In the genomic region with DNA sequence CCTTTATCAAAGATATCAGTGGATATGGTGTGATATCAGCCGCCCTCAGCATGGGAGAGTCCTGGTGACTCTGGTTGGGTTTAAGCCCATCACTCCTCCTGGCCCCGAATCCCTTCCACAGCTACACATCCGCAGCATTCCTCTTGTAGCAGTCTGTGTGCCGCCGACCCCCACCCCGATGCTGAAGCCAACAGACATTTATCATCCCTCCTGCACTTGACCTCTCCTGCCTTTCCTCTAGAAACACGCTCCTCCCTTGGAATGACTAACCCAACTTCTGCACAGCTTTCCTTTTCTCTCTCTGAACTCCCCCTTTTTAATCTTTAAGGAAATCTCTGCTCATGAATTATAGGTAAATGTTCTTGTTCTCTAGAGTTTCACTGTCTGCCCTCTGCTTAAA, we compare ENCODE assay signal across 22 cellular contexts.
A peak's percentile ranks its signal among the peaks of the same experiment; 100 is the strongest.
DNase-seq lines count a peak whose midpoint lies in the region; ATAC-seq and TF ChIP-seq lines count a peak whose summit lies in the region.
"Had no signal": no experiment of that assay in that cellular context is flagged by ENCODE, and none has a peak within 500 bp of the region (broad histone marks: within the 10 kb centered on the region; RNA-seq: fewer than 3 reads in every experiment).

No MANE protein-coding gene starts in this region.

- TF ChIP-seq CTCF in type B pancreatic cell (conservative IDR thresholded peaks at IDR 0.05), result no peak

- H3K4me3 Mint-ChIP-seq in stimulated activated naive CD8-positive, alpha-beta T cell treated with anti-CD3 and anti-CD28 coated beads, Interleukin-15, Interleukin-2, amounts not matched to agents 100 ng/mL and 50 ng/mL, for 24 hours, result no peak overlapping the region
- no peak overlapping the region for H3K4me3 Mint-ChIP-seq in stimulated activated naive CD8-positive, alpha-beta T cell treated with anti-CD3 and anti-CD28 coated beads, Interleukin-15, amount 100 ng/mL, for 72 hours
- H3K4me3 Mint-ChIP-seq in activated T-helper 2 cell treated with anti-CD3 and anti-CD28 coated beads, Interferon-gamma antibody, Interleukin-2, Interleukin-4, amounts not matched to agents 10 μg/mL and 5 μg/mL and 100 μg/mL, durations not matched to agents 14 hours and 24 hours and 36 hours (ENCODE audit: low read depth), result no peak overlapping the region
- peak overlapping the region; percentile 38 for H3K4me3 Mint-ChIP-seq in type B pancreatic cell
- no peak overlapping the region for H3K4me3 Mint-ChIP-seq in stimulated activated memory B cell treated with anti-CD40 and anti-IgM and Interleukin-4, amounts not matched to agents 10 μg/mL and 1 μg/mL and 100 μg/mL, for 72 hours
- H3K4me3 Mint-ChIP-seq: activated CD8-positive, alpha-beta T cell treated with anti-CD3 and anti-CD28 coated beads, Interleukin-2, amount 10 ng/mL, durations not matched to agents 7 days and 5 days; activated naive CD4-positive, alpha-beta T cell treated with anti-CD3 and anti-CD28 coated beads for 36 hours; activated T-cell treated with anti-CD3 and anti-CD28 coated beads, Interleukin-2, amount 50 U/mL, for 4 hours; neural crest cell had no signal

- DNase-seq in stimulated activated naive CD8-positive, alpha-beta T cell treated with anti-CD3 and anti-CD28 coated beads, Interleukin-15, amount 100 ng/mL, for 72 hours, result no peak
- no peak for DNase-seq in activated T-helper 2 cell treated with anti-CD3 and anti-CD28 coated beads, Interferon-gamma antibody, Interleukin-2, Interleukin-4, amounts not matched to agents 10 μg/mL and 5 μg/mL and 100 μg/mL, durations not matched to agents 14 hours and 24 hours and 36 hours (ENCODE audit: low spot score)
- DNase-seq in glomerular visceral epithelial cell (ENCODE audit: extremely low spot score) (peak; percentile 15), type B pancreatic cell (ENCODE audit: extremely low spot score, unreplicated experiment) (no peak), DMS 273 (lab: John Stamatoyannopoulos, UW; ENCODE audit: unreplicated experiment) (no peak)
- DNase-seq: activated CD4-positive, alpha-beta T cell treated with anti-CD3 and anti-CD28 coated beads for 1 hour; activated CD8-positive, alpha-beta T cell treated with anti-CD3 and anti-CD28 coated beads, Interleukin-2, amount 10 ng/mL, durations not matched to agents 7 days and 5 days; activated naive CD4-positive, alpha-beta T cell treated with anti-CD3 and anti-CD28 coated beads for 36 hours; activated T-cell treated with anti-CD3 and anti-CD28 coated beads, Interleukin-2, amount 50 U/mL, for 4 hours; COR-L47; DND-41; effector CD8-positive, alpha-beta T cell; KBM-7; left colon; NCI-H526 treated with DMSO at 0.1 percent for 48 hours; SW 1271; uterus had no signal

- no peaks in the 10 kb centered on the region for H3K36me3 Mint-ChIP-seq in stimulated activated naive CD8-positive, alpha-beta T cell treated with anti-CD3 and anti-CD28 coated beads, Interleukin-15, Interleukin-2, amounts not matched to agents 100 ng/mL and 50 ng/mL, for 24 hours (ENCODE audit: low read depth)
- peaks cover 12% of the 10 kb centered on the region for H3K36me3 Mint-ChIP-seq in activated T-helper 2 cell treated with anti-CD3 and anti-CD28 coated beads, Interferon-gamma antibody, Interleukin-2, Interleukin-4, amounts not matched to agents 10 μg/mL and 5 μg/mL and 100 μg/mL, durations not matched to agents 14 hours and 24 hours and 36 hours (ENCODE audit: low read depth)
- peaks cover 3% of the 10 kb centered on the region for H3K36me3 Mint-ChIP-seq in type B pancreatic cell
- no peaks in the 10 kb centered on the region for H3K36me3 Mint-ChIP-seq in stimulated activated memory B cell treated with anti-CD40 and anti-IgM and Interleukin-4, amounts not matched to agents 10 μg/mL and 1 μg/mL and 100 μg/mL, for 72 hours

- intact Hi-C loops in activated T-helper 2 cell treated with anti-CD3 and anti-CD28 coated beads, Interferon-gamma antibody, Interleukin-2, Interleukin-4, amounts not matched to agents 10 μg/mL and 5 μg/mL and 100 μg/mL, durations not matched to agents 14 hours and 24 hours and 36 hours (cut with micrococcal nuclease), result loop anchor here (1.0 kb wide), 1 partner anchor 19 kb away; no protein-coding TSS in a partner anchor

- H3K9me3 Mint-ChIP-seq in stimulated activated naive CD8-positive, alpha-beta T cell treated with anti-CD3 and anti-CD28 coated beads, Interleukin-15, Interleukin-2, amounts not matched to agents 100 ng/mL and 50 ng/mL, for 24 hours, result peaks cover 13% of the 10 kb centered on the region
- H3K9me3 Mint-ChIP-seq in stimulated activated naive CD8-positive, alpha-beta T cell treated with anti-CD3 and anti-CD28 coated beads, Interleukin-15, amount 100 ng/mL, for 72 hours, result peaks cover 11 to 20% of the 10 kb centered on the region in 2 donors
- H3K9me3 Mint-ChIP-seq in activated T-helper 2 cell treated with anti-CD3 and anti-CD28 coated beads, Interferon-gamma antibody, Interleukin-2, Interleukin-4, amounts not matched to agents 10 μg/mL and 5 μg/mL and 100 μg/mL, durations not matched to agents 14 hours and 24 hours and 36 hours, result peaks cover 21% of the 10 kb centered on the region
- H3K9me3 Mint-ChIP-seq in type B pancreatic cell, result peaks cover 13% of the 10 kb centered on the region
- peaks cover 3% of the 10 kb centered on the region for H3K9me3 Mint-ChIP-seq in stimulated activated memory B cell treated with anti-CD40 and anti-IgM and Interleukin-4, amounts not matched to agents 10 μg/mL and 1 μg/mL and 100 μg/mL, for 72 hours
- H3K9me3 Mint-ChIP-seq: activated T-cell treated with anti-CD3 and anti-CD28 coated beads, Interleukin-2, amount 50 U/mL, for 4 hours had no signal

- H3K4me1 Mint-ChIP-seq in stimulated activated naive CD8-positive, alpha-beta T cell treated with anti-CD3 and anti-CD28 coated beads, Interleukin-15, Interleukin-2, amounts not matched to agents 100 ng/mL and 50 ng/mL, for 24 hours (ENCODE audit: low read depth), result peaks cover 32% of the 10 kb centered on the region
- H3K4me1 Mint-ChIP-seq in stimulated activated naive CD8-positive, alpha-beta T cell treated with anti-CD3 and anti-CD28 coated beads, Interleukin-15, amount 100 ng/mL, for 72 hours, result peaks cover 32% of the 10 kb centered on the region
- H3K4me1 Mint-ChIP-seq in activated T-helper 2 cell treated with anti-CD3 and anti-CD28 coated beads, Interferon-gamma antibody, Interleukin-2, Interleukin-4, amounts not matched to agents 10 μg/mL and 5 μg/mL and 100 μg/mL, durations not matched to agents 14 hours and 24 hours and 36 hours (ENCODE audit: low read depth), result peaks cover 24% of the 10 kb centered on the region
- peaks cover 19% of the 10 kb centered on the region for H3K4me1 Mint-ChIP-seq in type B pancreatic cell (ENCODE audit: unreplicated experiment)
- peaks cover 10% of the 10 kb centered on the region for H3K4me1 Mint-ChIP-seq in stimulated activated memory B cell treated with anti-CD40 and anti-IgM and Interleukin-4, amounts not matched to agents 10 μg/mL and 1 μg/mL and 100 μg/mL, for 72 hours

- ATAC-seq in stimulated activated naive CD8-positive, alpha-beta T cell treated with anti-CD3 and anti-CD28 coated beads, Interleukin-15, amount 100 ng/mL, for 72 hours, result no peak
- no peak for ATAC-seq in stimulated activated memory B cell treated with anti-CD40 and anti-IgM and Interleukin-4, amounts not matched to agents 10 μg/mL and 1 μg/mL and 100 μg/mL, for 72 hours
- no peak for ATAC-seq in GM18519 (IDR thresholded peaks at IDR 0.05; ENCODE audit: low FRiP score, unreplicated experiment)
- ATAC-seq: activated CD8-positive, alpha-beta T cell treated with anti-CD3 and anti-CD28 coated beads, Interleukin-2, amount 10 ng/mL, durations not matched to agents 7 days and 5 days; activated T-cell treated with anti-CD3 and anti-CD28 coated beads, Interleukin-2, amount 50 U/mL, for 4 hours; left colon; sciatic nerve had no signal

- H3K27me3 Mint-ChIP-seq in stimulated activated naive CD8-positive, alpha-beta T cell treated with anti-CD3 and anti-CD28 coated beads, Interleukin-15, Interleukin-2, amounts not matched to agents 100 ng/mL and 50 ng/mL, for 24 hours, result no peaks in the 10 kb centered on the region
- H3K27me3 Mint-ChIP-seq in stimulated activated naive CD8-positive, alpha-beta T cell treated with anti-CD3 and anti-CD28 coated beads, Interleukin-15, amount 100 ng/mL, for 72 hours, result no peaks in the 10 kb centered on the region
- no peaks in the 10 kb centered on the region for H3K27me3 Mint-ChIP-seq in activated T-helper 2 cell treated with anti-CD3 and anti-CD28 coated beads, Interferon-gamma antibody, Interleukin-2, Interleukin-4, amounts not matched to agents 10 μg/mL and 5 μg/mL and 100 μg/mL, durations not matched to agents 14 hours and 24 hours and 36 hours (ENCODE audit: low read depth)
- no peaks in the 10 kb centered on the region for H3K27me3 Mint-ChIP-seq in type B pancreatic cell
- H3K27me3 Mint-ChIP-seq in stimulated activated memory B cell treated with anti-CD40 and anti-IgM and Interleukin-4, amounts not matched to agents 10 μg/mL and 1 μg/mL and 100 μg/mL, for 72 hours, result no peaks in the 10 kb centered on the region

- peak overlapping the region; percentile 22 for H3K27ac Mint-ChIP-seq in stimulated activated naive CD8-positive, alpha-beta T cell treated with anti-CD3 and anti-CD28 coated beads, Interleukin-15, Interleukin-2, amounts not matched to agents 100 ng/mL and 50 ng/mL, for 24 hours
- no peak overlapping the region for H3K27ac Mint-ChIP-seq in stimulated activated naive CD8-positive, alpha-beta T cell treated with anti-CD3 and anti-CD28 coated beads, Interleukin-15, amount 100 ng/mL, for 72 hours
- H3K27ac Mint-ChIP-seq in activated T-helper 2 cell treated with anti-CD3 and anti-CD28 coated beads, Interferon-gamma antibody, Interleukin-2, Interleukin-4, amounts not matched to agents 10 μg/mL and 5 μg/mL and 100 μg/mL, durations not matched to agents 14 hours and 24 hours and 36 hours, result peak overlapping the region; percentile 24
- no peak overlapping the region for H3K27ac Mint-ChIP-seq in type B pancreatic cell
- H3K27ac Mint-ChIP-seq in stimulated activated memory B cell treated with anti-CD40 and anti-IgM and Interleukin-4, amounts not matched to agents 10 μg/mL and 1 μg/mL and 100 μg/mL, for 72 hours, result no peak overlapping the region
- H3K27ac Mint-ChIP-seq: activated naive CD4-positive, alpha-beta T cell treated with anti-CD3 and anti-CD28 coated beads for 36 hours had no signal

Comparison
In these comparisons a context has a peak if more than half of its experiments do, and no peak if none do; other contexts are left out.
1. H3K27ac Mint-ChIP-seq: peak in stimulated activated naive CD8-positive, alpha-beta T cell treated with anti-CD3 and anti-CD28 coated beads, Interleukin-15, Interleukin-2, amounts not matched to agents 100 ng/mL and 50 ng/mL, for 24 hours (single experiment) and activated T-helper 2 cell treated with anti-CD3 and anti-CD28 coated beads, Interferon-gamma antibody, Interleukin-2, Interleukin-4, amounts not matched to agents 10 μg/mL and 5 μg/mL and 100 μg/mL, durations not matched to agents 14 hours and 24 hours and 36 hours (single experiment); none in stimulated activated naive CD8-positive, alpha-beta T cell treated with anti-CD3 and anti-CD28 coated beads, Interleukin-15, amount 100 ng/mL, for 72 hours (0 of 2), type B pancreatic cell (single experiment) and stimulated activated memory B cell treated with anti-CD40 and anti-IgM and Interleukin-4, amounts not matched to agents 10 μg/mL and 1 μg/mL and 100 μg/mL, for 72 hours (single experiment).